Comparison of ENCODE assay signal across 21 cellular contexts in the genomic region with DNA sequence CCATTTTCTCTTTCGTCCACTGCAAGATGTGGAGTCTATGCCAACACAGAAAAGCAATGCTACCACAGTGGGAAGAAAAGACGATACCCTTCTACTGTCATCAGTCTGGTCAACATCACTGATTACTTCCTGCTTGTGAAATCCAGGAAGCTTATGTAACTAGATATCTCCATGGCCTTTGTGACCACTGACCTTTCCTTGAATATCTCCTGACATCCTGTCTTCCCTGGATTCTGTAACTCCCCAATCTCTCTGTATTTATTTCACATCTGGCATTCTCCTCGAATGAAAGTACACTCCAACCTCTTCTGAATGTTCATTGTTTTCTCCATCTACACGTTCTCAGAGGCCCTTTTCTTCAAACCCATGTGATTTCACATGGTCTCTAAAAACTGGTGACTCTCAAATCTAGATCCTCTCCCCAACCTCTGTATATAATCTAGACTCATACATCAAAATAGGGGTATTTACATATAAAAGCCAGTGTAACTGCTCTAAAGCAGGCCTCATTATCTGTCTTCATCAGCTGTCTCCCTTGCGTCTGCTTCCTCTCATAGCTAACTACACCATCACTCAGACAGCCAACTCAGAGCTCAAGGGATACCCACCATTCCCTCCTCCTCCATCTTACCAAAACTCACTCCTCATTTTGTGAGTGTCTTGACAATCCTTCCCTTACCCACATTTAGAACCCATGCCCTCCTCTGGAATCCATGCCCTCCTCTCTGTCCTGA.
DNase-seq lines count a peak whose midpoint lies in the region; ATAC-seq and TF ChIP-seq lines count a peak whose summit lies in the region.
"Had no signal": no experiment of that assay in that cellular context is flagged by ENCODE, and none has a peak within 500 bp of the region (broad histone marks: within the 10 kb centered on the region; RNA-seq: fewer than 3 reads in every experiment).

No MANE protein-coding gene starts in this region.

- 93 to 96% methylated on average over 4 of the region's 5 CpGs for WGBS in mesodermal cell (ENCODE audit: insufficient coverage in 2 of 2), 2 experiments

- H3K9me3 ChIP-seq in mesodermal cell (ENCODE audit: control insufficient read depth, low read length): no peaks in the 10 kb centered on the region

- DNase-seq in HT1080 (ENCODE audit: low read depth): peak; percentile 24
- peak; percentile 13 for DNase-seq in M059J (ENCODE audit: low read depth)
- peak; percentile 75 for DNase-seq in foreskin melanocyte
- DNase-seq in NCI-H187 (lab: John Stamatoyannopoulos, UW): no peak
- DNase-seq in brain microvascular endothelial cell: no peak
- DNase-seq in stimulated activated CD4-positive, alpha-beta T cell treated with anti-CD3 and anti-CD28 coated beads, Interleukin-4, amount 100 ng/mL, for 1 hour: no peak
- DNase-seq: ACHN, C1 segment of cervical spinal cord, EL, H9, NCI-H1105 treated with DMSO at 0.1 percent for 48 hours, NCI-H1694, NCI-H226, NCI-H524, PC-3, SIG-M5 had no signal

- no peak for ATAC-seq in HG02852 (IDR thresholded peaks at IDR 0.05; ENCODE audit: unreplicated experiment)
- ATAC-seq: GM12878 had no signal

- no peak for TF ChIP-seq CTCF in brain microvascular endothelial cell (IDR thresholded peaks at IDR 0.05; ENCODE audit: low read depth, low read length, missing control alignments)

- peak overlapping the region; percentile 34 for H3K27ac ChIP-seq in mesodermal cell (ENCODE audit: low read depth, low read length, severe bottlenecking)
- H3K27ac ChIP-seq in brain microvascular endothelial cell: no peak overlapping the region
- H3K27ac ChIP-seq: HL-60, RWPE1 had no signal

- no peaks in the 10 kb centered on the region for H3K27me3 ChIP-seq in brain microvascular endothelial cell (replicated peaks)

- H3K4me1 ChIP-seq in mesodermal cell (ENCODE audit: control insufficient read depth, insufficient read depth, low read length, poor library complexity, severe bottlenecking): peaks cover 4% of the 10 kb centered on the region

- peaks cover 17% of the 10 kb centered on the region for H3K36me3 ChIP-seq in mesodermal cell (ENCODE audit: control insufficient read depth, insufficient read depth, low read length)
- no peaks in the 10 kb centered on the region for H3K36me3 ChIP-seq in brain microvascular endothelial cell (replicated peaks)

- in situ Hi-C loops in brain microvascular endothelial cell (cut with HindIII; ENCODE audit: low pct_ligation_motif_present, low sequenced_read_pairs): no loop called here

- H3K4me3 ChIP-seq in mesodermal cell (ENCODE audit: extremely low read depth, insufficient read depth, low read length, poor library complexity, severe bottlenecking) (no peak overlapping the region), brain microvascular endothelial cell (ENCODE audit: low read depth, low read length) (no peak overlapping the region)
- H3K4me3 ChIP-seq: GM12878 had no signal

Comparison
In these comparisons a context has a peak if more than half of its experiments do, and no peak if none do; other contexts are left out.
1. DNase-seq: peak in HT1080 (single experiment), M059J (single experiment) and foreskin melanocyte (single experiment); none in NCI-H187 (0 of 2), brain microvascular endothelial cell (single experiment) and stimulated activated CD4-positive, alpha-beta T cell treated with anti-CD3 and anti-CD28 coated beads, Interleukin-4, amount 100 ng/mL, for 1 hour (single experiment).